ENCODE assay signal across 8 cellular contexts in genomic region chr6:159168536-159169192, GRCh38. TPM values are rescaled to one million over a fixed set of nuclear protein-coding genes. Genes with fewer than 3 reads are reported as not detected.
DNase-seq lines count a peak whose midpoint lies in the region; ATAC-seq, FAIRE-seq and TF ChIP-seq lines count a peak whose summit lies in the region.

No MANE protein-coding gene starts in this region.

- H3K14ac ChIP-seq in H1 (ENCODE audit: insufficient read length), result no peak overlapping the region

- H2BK15ac ChIP-seq in H1 (ENCODE audit: low read length), result no peak overlapping the region

- CTCF ChIA-PET in H1 (lab: Charles Lee; ENCODE audit: partially characterized antibody), result interaction anchor here (0.7 to 1.5 kb wide), 7 partner anchors 9 to 513 kb away, joined by 3 to 5 read pairs (median 3); no protein-coding TSS in a partner anchor
- CTCF ChIA-PET in naive thymus-derived CD4-positive, alpha-beta T cell (lab: Charles Lee), result no interaction called here

- no peak overlapping the region for H3K9ac ChIP-seq in H1 (replicated peaks in 1 of 4; ENCODE audit: extremely low read depth in 1 of 4, low read depth in 3 of 4, low read length in 3 of 4)

- no peak overlapping the region for H2BK120ac ChIP-seq in H1 (replicated peaks; ENCODE audit: low read depth, low read length)

- H3K4me2 ChIP-seq in H1 (ENCODE audit: insufficient read depth in 1 of 2, low read depth in 2 of 2, low read length in 2 of 2), result peak overlapping the region; percentile 71 to 86

- intact Hi-C loops in naive thymus-derived CD4-positive, alpha-beta T cell (cut with micrococcal nuclease), result loop anchor here in 1 of 2 donors (1.0 kb wide), 1 partner anchor 486 kb away; no protein-coding TSS in a partner anchor

- H3K4me1 ChIP-seq in H1 (replicated peaks in 1 of 4; ENCODE audit: control insufficient read depth in 3 of 4, insufficient read depth in 4 of 4, low read length in 3 of 4), result peaks cover 0 to 11% (median 4%) of the 10 kb centered on the region in 4 experiments; a peak in 5 of 7 replicates
- H3K4me1 ChIP-seq in naive thymus-derived CD4-positive, alpha-beta T cell (ENCODE audit: control insufficient read depth in 2 of 2, insufficient read depth in 2 of 2, low read length in 2 of 2), result peaks cover 0 to 4% of the 10 kb centered on the region in 2 donors

- no peak for DNase-seq in GM12864 (ENCODE audit: low read depth)
- DNase-seq in NCI-H524 (lab: John Stamatoyannopoulos, UW), result peak; percentile 59 to 80
- DNase-seq in H1 (ENCODE audit: low read depth in 1 of 2, low spot score in 2 of 2), result peak in 1 of 2 experiments; percentile 78
- DNase-seq in naive thymus-derived CD4-positive, alpha-beta T cell, result no peak
- DNase-seq in OCI-M1 (lab: John Stamatoyannopoulos, UW), result no peak
- no peak for DNase-seq in hypothalamus (lab: John Stamatoyannopoulos, UW)

- 7% methylated on average over 42 of the region's 43 CpGs; no CpG with 5 or more reads in 1 of the 2 experiments for WGBS in H1 (ENCODE audit: extremely low coverage in 1 of 2, insufficient coverage in 1 of 2, insufficient read length in 1 of 2, insufficient replicate concordance in 2 of 2, low coverage in 1 of 2, low lambda C conversion rate in 2 of 2, missing lambda C conversion rate in 1 of 2), 2 experiments

- H3K23ac ChIP-seq in H1 (ENCODE audit: insufficient read length), result no peak overlapping the region

- no peak overlapping the region for H3K56ac ChIP-seq in H1 (replicated peaks; ENCODE audit: insufficient read length, low read depth, low read length)

- POLR2A ChIA-PET in H1 (lab: Charles Lee; ENCODE audit: partially characterized antibody), result interaction anchor here (0.5 to 1.6 kb wide), 3 partner anchors 12 to 614 kb away, joined by 3 to 5 read pairs (median 4); partner anchors contain the start of gene SOD2
- POLR2A ChIA-PET in naive thymus-derived CD4-positive, alpha-beta T cell (lab: Charles Lee), result interaction anchor here (0.5 kb wide), 1 partner anchor 795 kb away, joined by 3 read pairs; no protein-coding TSS in a partner anchor

- no peaks in the 10 kb centered on the region for H3K9me3 ChIP-seq in H1 (ENCODE audit: insufficient read depth in 2 of 2, low read depth in 1 of 2, low read length in 1 of 2)
- H3K9me3 ChIP-seq in naive thymus-derived CD4-positive, alpha-beta T cell (ENCODE audit: control insufficient read depth in 2 of 3, low read length in 3 of 3), result no peaks in the 10 kb centered on the region

- H3K4me3 Mint-ChIP-seq in naive thymus-derived CD4-positive, alpha-beta T cell, result peak overlapping the region; percentile 48 to 82 (median 68)

- no peaks in the 10 kb centered on the region for H3K79me2 ChIP-seq in H1 (ENCODE audit: control insufficient read depth in 1 of 2, insufficient read depth in 2 of 2, low read length in 2 of 2)

- H4K91ac ChIP-seq in H1 (replicated peaks; ENCODE audit: insufficient read length, low read length), result no peak overlapping the region

- H3K79me1 ChIP-seq in H1 (ENCODE audit: low read depth, low read length), result no peaks in the 10 kb centered on the region

- FAIRE-seq in H1 (lab: Jason Lieb, UNC), result no peak

- H2BK5ac ChIP-seq in H1 (ENCODE audit: low read depth, low read length), result no peak overlapping the region

- no peak overlapping the region for H2BK20ac ChIP-seq in H1 (ENCODE audit: low read length)

- no peak overlapping the region for H3K27ac Mint-ChIP-seq in naive thymus-derived CD4-positive, alpha-beta T cell

- H4K20me1 ChIP-seq in H1 (replicated peaks in 1 of 2; ENCODE audit: control insufficient read depth in 1 of 2, insufficient read depth in 2 of 2, low read length in 2 of 2), result no peaks in the 10 kb centered on the region

- peaks cover 0 to 3% (median 0%) of the 10 kb centered on the region in 4 experiments; a peak in 1 of 8 replicates for H3K36me3 ChIP-seq in H1 (ENCODE audit: control insufficient read depth in 2 of 4, insufficient read depth in 4 of 4, low read length in 3 of 4)
- H3K36me3 ChIP-seq in naive thymus-derived CD4-positive, alpha-beta T cell (ENCODE audit: control insufficient read depth in 2 of 3, insufficient read depth in 3 of 3, low read length in 3 of 3), result no peaks in the 10 kb centered on the region

- no peak for TF ChIP-seq EP300 in H1 (IDR thresholded peaks at IDR 0.05; ENCODE audit: borderline replicate concordance in 1 of 2, low read depth in 2 of 2, low read length in 2 of 2)

- H4K5ac ChIP-seq in H1 (ENCODE audit: insufficient read length, low read depth, low read length), result no peak overlapping the region

- TF ChIP-seq RAD21 in H1 (IDR thresholded peaks at IDR 0.05 in 1 of 2, conservative IDR thresholded peaks at IDR 0.05 in 1 of 2; ENCODE audit: low read depth in 2 of 2, low read length in 2 of 2), result peak; percentile 52 to 64

- H3K4ac ChIP-seq in H1 (replicated peaks; ENCODE audit: insufficient read length, low read depth, low read length), result no peak overlapping the region

- no peak overlapping the region for H3K18ac ChIP-seq in H1 (ENCODE audit: extremely low read depth, low read length)

- no peak for TF ChIP-seq POLR2A in H1 (IDR thresholded peaks at IDR 0.05; ENCODE audit: control extremely low read depth in 1 of 2, low read depth in 2 of 2, low read length in 2 of 2)

- H2BK12ac ChIP-seq in H1 (ENCODE audit: low read depth, low read length), result no peak overlapping the region; the same call in 1 of the 2 replicates

- H3K4me1 Mint-ChIP-seq in naive thymus-derived CD4-positive, alpha-beta T cell, result peaks cover 12 to 26% (median 17%) of the 10 kb centered on the region in 7 donors

- H2AFZ ChIP-seq in H1 (ENCODE audit: low read length), result peak overlapping the region; percentile 87

- peaks cover 0 to 1% (median 0%) of the 10 kb centered on the region in 11 donors for H3K9me3 Mint-ChIP-seq in naive thymus-derived CD4-positive, alpha-beta T cell

- H4K8ac ChIP-seq in H1 (ENCODE audit: extremely low read depth, insufficient read depth, low read length), result no peak overlapping the region

- no peak overlapping the region for H2AK5ac ChIP-seq in H1 (ENCODE audit: low read depth, low read length)

- TF ChIP-seq CTCF in GM12864 (IDR thresholded peaks at IDR 0.05; ENCODE audit: low read depth, low read length, missing control alignments), result peak; percentile 13
- TF ChIP-seq CTCF in H1 (IDR thresholded peaks at IDR 0.05; ENCODE audit: control extremely low read depth in 1 of 3, insufficient read depth in 1 of 3, low read depth in 1 of 3, low read length in 3 of 3), result peak; percentile 53 to 65 (median 60)

- peaks cover 6% of the 10 kb centered on the region; the same call in 1 of the 2 replicates for H3K23me2 ChIP-seq in H1 (ENCODE audit: low read depth, low read length)

- H3K27me3 ChIP-seq in H1 (replicated peaks in 1 of 4; ENCODE audit: control insufficient read depth in 3 of 4, extremely low read depth in 1 of 4, insufficient read depth in 3 of 4, low read length in 3 of 4), result peaks cover 33 to 72% (median 53%) of the 10 kb centered on the region in 4 experiments
- H3K27me3 ChIP-seq in naive thymus-derived CD4-positive, alpha-beta T cell (ENCODE audit: control insufficient read depth in 2 of 2, insufficient read depth in 2 of 2, low read length in 2 of 2), result peaks cover 0 to 13% of the 10 kb centered on the region in 2 donors

- H3K27ac ChIP-seq in H1 (ENCODE audit: low read depth, low read length), result no peak overlapping the region
- no peak overlapping the region for H3K27ac ChIP-seq in naive thymus-derived CD4-positive, alpha-beta T cell (ENCODE audit: low read depth, low read length)

- no peaks in the 10 kb centered on the region for H3K36me3 Mint-ChIP-seq in naive thymus-derived CD4-positive, alpha-beta T cell

- peak; percentile 25 for ATAC-seq in naive thymus-derived CD4-positive, alpha-beta T cell
- ATAC-seq in HG03457 (IDR thresholded peaks at IDR 0.05; ENCODE audit: unreplicated experiment) (no peak), HG02571 (IDR thresholded peaks at IDR 0.05; ENCODE audit: unreplicated experiment) (no peak)

- H3K27me3 Mint-ChIP-seq in naive thymus-derived CD4-positive, alpha-beta T cell, result peaks cover 78 to 87% (median 85%) of the 10 kb centered on the region in 5 donors

- H3K4me3 ChIP-seq in GM12864 (ENCODE audit: low read depth, low read length), result no peak overlapping the region
- peak overlapping the region; percentile 34 to 58 (median 48) for H3K4me3 ChIP-seq in H1 (ENCODE audit: extremely low read depth in 1 of 4, insufficient read depth in 2 of 4, low read depth in 3 of 4, low read length in 4 of 4)
- H3K4me3 ChIP-seq in naive thymus-derived CD4-positive, alpha-beta T cell (ENCODE audit: low read length), result no peak overlapping the region

TF ChIP-seq in H1, 55 proteins besides CTCF, POLR2A, EP300 and RAD21 (continues in another document):
- TF ChIP-seq SP1 (IDR thresholded peaks at IDR 0.05; ENCODE audit: low read depth, low read length) (no peak), POU5F1 (IDR thresholded peaks at IDR 0.05; ENCODE audit: low read depth, low read length) (no peak), RNF2 (IDR thresholded peaks at IDR 0.05; ENCODE audit: borderline replicate concordance, low read depth, low read length, missing control alignments, poor library complexity, severe bottlenecking) (no peak), SIN3A (conservative IDR thresholded peaks at IDR 0.05 in 1 of 2, IDR thresholded peaks at IDR 0.05 in 1 of 2; ENCODE audit: low read depth in 1 of 2, low read length in 2 of 2) (no peak), ATF2 (IDR thresholded peaks at IDR 0.05; ENCODE audit: low read length) (no peak), CTBP2 (IDR thresholded peaks at IDR 0.05; ENCODE audit: borderline replicate concordance, insufficient read depth, insufficient read length, low read length) (no peak)

RNA-seq across cellular contexts. Expression of gene FNDC1, which starts 0.5 kb away (rescaled TPM):
- 0.30 and 0.42 TPM in 2 replicates for total RNA-seq in H1 (2021; fragmentation: NEBNext Ultra II Directional; extraction: Animal tissue kit (Norgen Biotek cat#: 25700))
- 0.06 and 0.14 TPM in 2 replicates for polyA plus RNA-seq in H1 (2011; rRNA removed)
- polyA plus RNA-seq in H1 (2011; cell fraction: cytosol; rRNA removed), result 0.04 TPM
- polyA plus RNA-seq in H1 (2011; cell fraction: nucleus; rRNA removed), result 0.13 TPM
- polyA plus RNA-seq in H1 (2012, experiment 1 of 2), result 0.09 to 0.24 TPM (median 0.11 TPM) in 4 replicates
- polyA plus RNA-seq in H1 (2012, experiment 2 of 2), result 0.05 TPM
- 0.55 TPM for polyA plus RNA-seq in H1 (2013, experiment 1 of 2)
- polyA plus RNA-seq in H1 (2013, experiment 2 of 2), result 0.39 TPM
- polyA minus RNA-seq in H1 (2011; rRNA and poly(A)+ RNA removed), result 0.07 and 0.16 TPM in 2 replicates
- not detected for polyA minus RNA-seq in H1 (2011; cell fraction: cytosol; rRNA and poly(A)+ RNA removed)
- polyA minus RNA-seq in H1 (2011; cell fraction: nucleus; rRNA and poly(A)+ RNA removed), result 0.10 TPM
- not detected for total RNA-seq in naive thymus-derived CD4-positive, alpha-beta T cell
- polyA plus RNA-seq in naive thymus-derived CD4-positive, alpha-beta T cell, result not detected

Comparison
In these comparisons a context has a peak if more than half of its experiments do, and no peak if none do; other contexts are left out.
1. DNase-seq: peak in NCI-H524 (2 of 2); none in GM12864 (single experiment), naive thymus-derived CD4-positive, alpha-beta T cell (0 of 9), OCI-M1 (single experiment) and hypothalamus (0 of 51).
2. H3K4me3 ChIP-seq: peak in H1 (4 of 4); none in GM12864 (single experiment) and naive thymus-derived CD4-positive, alpha-beta T cell (single experiment).